ENCODE assay signal across 30 cellular contexts in genomic region chr4:178063568-178063967, GRCh38.
"Had no signal": no experiment of that assay in that cellular context is flagged by ENCODE, and none has a peak within 500 bp of the region (broad histone marks: within the 10 kb centered on the region; RNA-seq: fewer than 3 reads in every experiment).

No MANE protein-coding gene starts in this region.

- H3K27me3 Mint-ChIP-seq: naive thymus-derived CD8-positive, alpha-beta T cell; natural killer cell treated with Interleukin-12 subunit alpha and Interleukin-12 subunit beta and Interleukin-15 and Interleukin-18, amount 100 ng/mL, for 72 hours; progenitor cell of endocrine pancreas; stimulated activated memory B cell treated with anti-CD40 and anti-IgM and Interleukin-4, amounts not matched to agents 10 μg/mL and 1 μg/mL and 100 μg/mL, for 72 hours; stimulated activated naive CD8-positive, alpha-beta T cell treated with anti-CD3 and anti-CD28 coated beads, Interleukin-15, amount 100 ng/mL, for 72 hours; type B pancreatic cell had no signal

- H3K4me3 Mint-ChIP-seq: naive thymus-derived CD8-positive, alpha-beta T cell; natural killer cell treated with Interleukin-12 subunit alpha and Interleukin-12 subunit beta and Interleukin-15 and Interleukin-18, amount 100 ng/mL, for 72 hours; nephron progenitor cell; neural crest cell; stimulated activated memory B cell treated with anti-CD40 and anti-IgM and Interleukin-4, amounts not matched to agents 10 μg/mL and 1 μg/mL and 100 μg/mL, for 72 hours; stimulated activated naive CD8-positive, alpha-beta T cell treated with anti-CD3 and anti-CD28 coated beads, Interleukin-15, amount 100 ng/mL, for 72 hours; type B pancreatic cell had no signal

- H3K4me1 Mint-ChIP-seq: naive thymus-derived CD8-positive, alpha-beta T cell; nephron progenitor cell; stimulated activated memory B cell treated with anti-CD40 and anti-IgM and Interleukin-4, amounts not matched to agents 10 μg/mL and 1 μg/mL and 100 μg/mL, for 72 hours; stimulated activated naive CD8-positive, alpha-beta T cell treated with anti-CD3 and anti-CD28 coated beads, Interleukin-15, amount 100 ng/mL, for 72 hours had no signal

- FAIRE-seq: small intestine had no signal

- H2AFZ ChIP-seq: parathyroid adenoma had no signal

- H3K4me1 ChIP-seq: parathyroid adenoma, psoas muscle, right lobe of liver, sigmoid colon, suprapubic skin, testis, tibial artery, transverse colon, upper lobe of right lung, uterus had no signal

- H3K36me3 ChIP-seq: ovary, right lobe of liver, sigmoid colon, suprapubic skin, tibial artery, upper lobe of right lung, uterus had no signal

- H3K9me3 Mint-ChIP-seq: nephron progenitor cell; neural crest cell; stimulated activated memory B cell treated with anti-CD40 and anti-IgM and Interleukin-4, amounts not matched to agents 10 μg/mL and 1 μg/mL and 100 μg/mL, for 72 hours; stimulated activated naive CD8-positive, alpha-beta T cell treated with anti-CD3 and anti-CD28 coated beads, Interleukin-15, amount 100 ng/mL, for 72 hours; type B pancreatic cell had no signal

- H3K79me2 ChIP-seq: parathyroid adenoma had no signal

- ATAC-seq: naive thymus-derived CD8-positive, alpha-beta T cell; natural killer cell treated with Interleukin-12 subunit alpha and Interleukin-12 subunit beta and Interleukin-15 and Interleukin-18, amount 100 ng/mL, for 72 hours; psoas muscle; right lobe of liver; stimulated activated memory B cell treated with anti-CD40 and anti-IgM and Interleukin-4, amounts not matched to agents 10 μg/mL and 1 μg/mL and 100 μg/mL, for 72 hours; stimulated activated naive CD8-positive, alpha-beta T cell treated with anti-CD3 and anti-CD28 coated beads, Interleukin-15, amount 100 ng/mL, for 72 hours; stimulated activated naive CD8-positive, alpha-beta T cell treated with anti-CD3 and anti-CD28 coated beads, Interleukin-15, Interleukin-2, amounts not matched to agents 100 U/mL and 50 U/mL, for 24 hours; upper lobe of right lung had no signal

- H3K9me3 ChIP-seq: ovary, psoas muscle, right lobe of liver, sigmoid colon, suprapubic skin, testis, tibial artery, transverse colon, upper lobe of right lung, uterus had no signal

- H3K27me3 ChIP-seq: ovary, right lobe of liver, sigmoid colon, suprapubic skin, testis, tibial artery, transverse colon, upper lobe of right lung, uterus had no signal

- H3K9ac ChIP-seq: parathyroid adenoma had no signal

- H3K27ac Mint-ChIP-seq: naive thymus-derived CD8-positive, alpha-beta T cell; natural killer cell treated with Interleukin-12 subunit alpha and Interleukin-12 subunit beta and Interleukin-15 and Interleukin-18, amount 100 ng/mL, for 72 hours; nephron progenitor cell; progenitor cell of endocrine pancreas; stimulated activated memory B cell treated with anti-CD40 and anti-IgM and Interleukin-4, amounts not matched to agents 10 μg/mL and 1 μg/mL and 100 μg/mL, for 72 hours; stimulated activated naive CD8-positive, alpha-beta T cell treated with anti-CD3 and anti-CD28 coated beads, Interleukin-15, amount 100 ng/mL, for 72 hours; type B pancreatic cell had no signal

- H3K36me3 Mint-ChIP-seq: naive thymus-derived CD8-positive, alpha-beta T cell; natural killer cell treated with Interleukin-12 subunit alpha and Interleukin-12 subunit beta and Interleukin-15 and Interleukin-18, amount 100 ng/mL, for 72 hours; stimulated activated memory B cell treated with anti-CD40 and anti-IgM and Interleukin-4, amounts not matched to agents 10 μg/mL and 1 μg/mL and 100 μg/mL, for 72 hours; type B pancreatic cell had no signal

- H3K27ac ChIP-seq: ovary, parathyroid adenoma, psoas muscle, right lobe of liver, sigmoid colon, suprapubic skin, testis, tibial artery, transverse colon, upper lobe of right lung, uterus had no signal

- DNase-seq: naive thymus-derived CD8-positive, alpha-beta T cell; nephron progenitor cell; occipital lobe; ovary; posterior cingulate gyrus; psoas muscle; right cardiac atrium; right lobe of liver; sigmoid colon; small intestine; stimulated activated CD4-positive, alpha-beta T cell treated with anti-CD3 and anti-CD28 coated beads, Interleukin-1b, Interleukin-23, amount 100 ng/mL, for 48 hours; stimulated activated CD4-positive, alpha-beta T cell treated with anti-CD3 and anti-CD28 coated beads, Interleukin-4, amount 100 ng/mL, for 1 hour; stimulated activated CD4-positive, alpha-beta T cell treated with anti-CD3 and anti-CD28 coated beads, Interleukin-4, amount 100 ng/mL, for 4 hours; stimulated activated CD8-positive, alpha-beta memory T cell treated with anti-CD3 and anti-CD28 coated beads, Interleukin-4, amount 100 ng/mL, for 48 hours; stimulated activated naive CD4-positive, alpha-beta T cell; stimulated activated naive CD8-positive, alpha-beta T cell treated with anti-CD3 and anti-CD28 coated beads, Interleukin-15, amount 100 ng/mL, for 72 hours; stimulated activated naive CD8-positive, alpha-beta T cell treated with anti-CD3 and anti-CD28 coated beads, Interleukin-15, Interleukin-2, amounts not matched to agents 100 U/mL and 50 U/mL, for 24 hours; substantia nigra; testis; tibial artery; transverse colon; upper lobe of right lung; uterus had no signal

- H3K4me3 ChIP-seq: ovary, psoas muscle, right lobe of liver, sigmoid colon, suprapubic skin, testis, tibial artery, transverse colon, upper lobe of right lung, uterus had no signal
